1 cellular context compared by ENCODE assay signal in genomic region chr6:147159536-147160374, GRCh38.
A peak's percentile ranks its signal among the peaks of the same experiment; 100 is the strongest.
TF ChIP-seq lines count a peak whose summit lies in the region.

No MANE protein-coding gene starts in this region.

TF ChIP-seq in K562, 482 proteins besides CTCF, POLR2A, EP300 and RAD21 (continued from another document and continues in another):
- TF ChIP-seq EP400 (IDR thresholded peaks at IDR 0.05) (peak; percentile 40; the same call in 1 of the 2 replicates), BRD9 (IDR thresholded peaks at IDR 0.05; ENCODE audit: low read depth, partially characterized antibody) (peak; percentile 74), YY1 (IDR thresholded peaks at IDR 0.05; ENCODE audit: borderline replicate concordance in 1 of 3, control insufficient read depth in 1 of 3, extremely low read depth in 1 of 3, insufficient read depth in 3 of 3, insufficient read length in 1 of 3, insufficient replicate concordance in 2 of 3, low read depth in 1 of 3, low read length in 2 of 3) (peak in 1 of 3 experiments; percentile 43), ESRRA (IDR thresholded peaks at IDR 0.05; ENCODE audit: borderline replicate concordance, low read depth) (no peak), ADNP (tag; IDR thresholded peaks at IDR 0.05) (peak; percentile 47), NR2C2 (CRISPR knock-in tag; IDR thresholded peaks at IDR 0.05) (no peak), NR2C2 (tag; IDR thresholded peaks at IDR 0.05) (peak; percentile 55; the same call in 1 of the 2 replicates), TAF9B (IDR thresholded peaks at IDR 0.05; ENCODE audit: partially characterized antibody) (peak; percentile 27), ZNF592 (IDR thresholded peaks at IDR 0.05) (peak; percentile 93), ELK1 (CRISPR knock-in tag; IDR thresholded peaks at IDR 0.05) (no peak), PHB (CRISPR knock-in tag; IDR thresholded peaks at IDR 0.05) (no peak), SMARCC2 (IDR thresholded peaks at IDR 0.05; ENCODE audit: low read depth) (peak; percentile 68; the same call in 1 of the 2 replicates), PRPF4 (IDR thresholded peaks at IDR 0.05; ENCODE audit: insufficient read depth, low read depth, low read length, poor library complexity, severe bottlenecking) (no peak), MED1 (CRISPR knock-in tag; IDR thresholded peaks at IDR 0.05; ENCODE audit: borderline replicate concordance) (no peak), BHLHE40 (IDR thresholded peaks at IDR 0.05; ENCODE audit: low read length) (no peak), NR2F6 (CRISPR knock-in tag; IDR thresholded peaks at IDR 0.05) (no peak), ZNF696 (CRISPR knock-in tag; conservative IDR thresholded peaks at IDR 0.05) (no peak), ZNF639 (CRISPR knock-in tag; conservative IDR thresholded peaks at IDR 0.05 in 1 of 2, IDR thresholded peaks at IDR 0.05 in 1 of 2) (peak in 1 of 2 experiments; percentile 61; a peak in 2 of 4 replicates), USF2 (CRISPR knock-in tag; IDR thresholded peaks at IDR 0.05) (no peak), ARNT (IDR thresholded peaks at IDR 0.05) (peak in 1 of 2 experiments; percentile 25; a peak in 2 of 4 replicates), GABPA (tag; conservative IDR thresholded peaks at IDR 0.05; ENCODE audit: low read depth) (peak; percentile 23; the same call in 1 of the 2 replicates), SIRT6 (IDR thresholded peaks at IDR 0.05; ENCODE audit: low read depth, low read length) (no peak), VEZF1 (CRISPR knock-in tag; IDR thresholded peaks at IDR 0.05) (no peak), KDM5B (IDR thresholded peaks at IDR 0.05; ENCODE audit: insufficient replicate concordance, low read depth, low read length) (no peak), DPF2 (IDR thresholded peaks at IDR 0.05) (peak; percentile 77), SOX6 (IDR thresholded peaks at IDR 0.05) (peak; percentile 83), MCM3 (IDR thresholded peaks at IDR 0.05) (no peak), MNT (conservative IDR thresholded peaks at IDR 0.05) (peak in 1 of 2 experiments; percentile 20; a peak in 1 of 4 replicates), NBN (IDR thresholded peaks at IDR 0.05; ENCODE audit: low read depth) (peak; percentile 46; the same call in 1 of the 2 replicates), ZNF561 (CRISPR knock-in tag; conservative IDR thresholded peaks at IDR 0.05) (0 out of 2 replicates have a peak, but pooled peaks have one; percentile 10), MCM5 (IDR thresholded peaks at IDR 0.05; ENCODE audit: low read depth) (no peak), BRF2 (IDR thresholded peaks at IDR 0.05; ENCODE audit: borderline replicate concordance, insufficient read depth, insufficient read length) (no peak), ZNF41 (CRISPR knock-in tag; conservative IDR thresholded peaks at IDR 0.05) (0 out of 2 replicates have a peak, but pooled peaks have one; percentile 22), MEF2D (tag; conservative IDR thresholded peaks at IDR 0.05; ENCODE audit: low read depth) (peak; percentile 75; the same call in 1 of the 2 replicates), GATA2 (CRISPR knock-in tag; IDR thresholded peaks at IDR 0.05) (peak; percentile 51; the same call in 1 of the 2 replicates), ATF7 (IDR thresholded peaks at IDR 0.05) (peak; percentile 37; the same call in 1 of the 2 replicates), POU5F1 (IDR thresholded peaks at IDR 0.05; ENCODE audit: borderline replicate concordance, low read depth, low read length, partially characterized antibody) (no peak), KDM1A (IDR thresholded peaks at IDR 0.05) (peak; percentile 22 to 56; a peak in 2 of 4 replicates), TEAD1 (CRISPR knock-in tag; IDR thresholded peaks at IDR 0.05) (peak in 1 of 2 experiments; percentile 50; a peak in 1 of 4 replicates), KLF16 (IDR thresholded peaks at IDR 0.05) (0 out of 2 replicates have a peak, but pooled peaks have one; percentile 15), RAD51 (IDR thresholded peaks at IDR 0.05; ENCODE audit: borderline replicate concordance, low read depth) (0 out of 2 replicates have a peak, but pooled peaks have one; percentile 7), SRSF9 (IDR thresholded peaks at IDR 0.05; ENCODE audit: borderline replicate concordance, low read depth, low read length) (no peak), SMARCE1 (IDR thresholded peaks at IDR 0.05) (peak; percentile 68; the same call in 1 of the 2 replicates), HMGN3 (IDR thresholded peaks at IDR 0.05; ENCODE audit: borderline replicate concordance, extremely low read depth, insufficient read length, low read depth, low read length) (no peak), ARHGAP35 (IDR thresholded peaks at IDR 0.05; ENCODE audit: partially characterized antibody) (no peak), HOXB6 (CRISPR knock-in tag; IDR thresholded peaks at IDR 0.05; ENCODE audit: borderline replicate concordance) (no peak), ZFX (CRISPR knock-in tag; IDR thresholded peaks at IDR 0.05) (no peak)
- TF ChIP-seq, protein P1, sequence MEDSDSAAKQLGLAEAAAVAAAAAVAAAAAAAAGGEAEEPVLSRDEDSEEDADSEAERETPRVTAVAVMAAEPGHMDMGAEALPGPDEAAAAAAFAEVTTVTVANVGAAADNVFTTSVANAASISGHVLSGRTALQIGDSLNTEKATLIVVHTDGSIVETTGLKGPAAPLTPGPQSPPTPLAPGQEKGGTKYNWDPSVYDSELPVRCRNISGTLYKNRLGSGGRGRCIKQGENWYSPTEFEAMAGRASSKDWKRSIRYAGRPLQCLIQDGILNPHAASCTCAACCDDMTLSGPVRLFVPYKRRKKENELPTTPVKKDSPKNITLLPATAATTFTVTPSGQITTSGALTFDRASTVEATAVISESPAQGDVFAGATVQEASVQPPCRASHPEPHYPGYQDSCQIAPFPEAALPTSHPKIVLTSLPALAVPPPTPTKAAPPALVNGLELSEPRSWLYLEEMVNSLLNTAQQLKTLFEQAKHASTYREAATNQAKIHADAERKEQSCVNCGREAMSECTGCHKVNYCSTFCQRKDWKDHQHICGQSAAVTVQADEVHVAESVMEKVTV (CRISPR knock-in tag; IDR thresholded peaks at IDR 0.05) = 0 out of 2 replicates have a peak, but pooled peaks have one; percentile 6
- TF ChIP-seq, protein P2, sequence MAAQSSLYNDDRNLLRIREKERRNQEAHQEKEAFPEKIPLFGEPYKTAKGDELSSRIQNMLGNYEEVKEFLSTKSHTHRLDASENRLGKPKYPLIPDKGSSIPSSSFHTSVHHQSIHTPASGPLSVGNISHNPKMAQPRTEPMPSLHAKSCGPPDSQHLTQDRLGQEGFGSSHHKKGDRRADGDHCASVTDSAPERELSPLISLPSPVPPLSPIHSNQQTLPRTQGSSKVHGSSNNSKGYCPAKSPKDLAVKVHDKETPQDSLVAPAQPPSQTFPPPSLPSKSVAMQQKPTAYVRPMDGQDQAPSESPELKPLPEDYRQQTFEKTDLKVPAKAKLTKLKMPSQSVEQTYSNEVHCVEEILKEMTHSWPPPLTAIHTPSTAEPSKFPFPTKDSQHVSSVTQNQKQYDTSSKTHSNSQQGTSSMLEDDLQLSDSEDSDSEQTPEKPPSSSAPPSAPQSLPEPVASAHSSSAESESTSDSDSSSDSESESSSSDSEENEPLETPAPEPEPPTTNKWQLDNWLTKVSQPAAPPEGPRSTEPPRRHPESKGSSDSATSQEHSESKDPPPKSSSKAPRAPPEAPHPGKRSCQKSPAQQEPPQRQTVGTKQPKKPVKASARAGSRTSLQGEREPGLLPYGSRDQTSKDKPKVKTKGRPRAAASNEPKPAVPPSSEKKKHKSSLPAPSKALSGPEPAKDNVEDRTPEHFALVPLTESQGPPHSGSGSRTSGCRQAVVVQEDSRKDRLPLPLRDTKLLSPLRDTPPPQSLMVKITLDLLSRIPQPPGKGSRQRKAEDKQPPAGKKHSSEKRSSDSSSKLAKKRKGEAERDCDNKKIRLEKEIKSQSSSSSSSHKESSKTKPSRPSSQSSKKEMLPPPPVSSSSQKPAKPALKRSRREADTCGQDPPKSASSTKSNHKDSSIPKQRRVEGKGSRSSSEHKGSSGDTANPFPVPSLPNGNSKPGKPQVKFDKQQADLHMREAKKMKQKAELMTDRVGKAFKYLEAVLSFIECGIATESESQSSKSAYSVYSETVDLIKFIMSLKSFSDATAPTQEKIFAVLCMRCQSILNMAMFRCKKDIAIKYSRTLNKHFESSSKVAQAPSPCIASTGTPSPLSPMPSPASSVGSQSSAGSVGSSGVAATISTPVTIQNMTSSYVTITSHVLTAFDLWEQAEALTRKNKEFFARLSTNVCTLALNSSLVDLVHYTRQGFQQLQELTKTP (IDR thresholded peaks at IDR 0.05; ENCODE audit: low read depth in 1 of 2, partially characterized antibody in 2 of 2) = peak in 1 of 2 experiments; percentile 74
